In the genomic region with DNA sequence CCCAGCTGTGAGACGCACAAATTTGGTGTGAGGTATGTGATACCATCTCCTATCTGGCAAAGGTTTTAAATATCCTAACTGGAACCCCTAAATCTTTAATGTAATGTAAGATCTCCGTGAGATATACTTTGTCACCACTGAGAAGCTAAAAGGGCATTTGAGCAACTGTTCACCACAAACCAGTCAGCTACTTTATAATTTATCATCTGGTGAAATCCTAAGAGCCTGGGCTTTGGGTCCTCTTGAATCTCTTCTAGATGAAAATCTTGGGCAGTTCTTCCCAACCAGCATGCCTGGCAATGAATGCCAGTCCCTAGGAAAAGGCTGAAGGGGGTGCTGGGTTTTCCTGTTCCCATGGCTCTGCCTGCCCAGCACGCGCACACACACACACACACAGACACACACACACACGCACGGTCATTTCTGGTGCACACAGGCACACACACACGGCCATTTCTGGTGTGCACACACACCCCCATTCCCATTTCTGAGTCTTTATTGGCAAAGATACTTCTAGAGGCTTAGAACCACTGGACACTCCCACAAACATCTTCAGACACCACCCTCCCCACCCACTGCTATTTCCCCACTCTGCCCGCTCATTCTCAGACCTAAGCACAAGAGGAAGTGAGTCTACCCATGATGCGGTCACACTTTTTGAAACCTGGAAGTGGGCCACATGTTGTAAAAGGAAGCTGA, we compare ENCODE assay signal across 9 cellular contexts.
DNase-seq lines count a peak whose midpoint lies in the region; ATAC-seq lines count a peak whose summit lies in the region.
"Had no signal": no experiment of that assay in that cellular context is flagged by ENCODE, and none has a peak within 500 bp of the region (broad histone marks: within the 10 kb centered on the region; RNA-seq: fewer than 3 reads in every experiment).

No MANE protein-coding gene starts in this region.

- H3K4me1 Mint-ChIP-seq in stimulated activated memory B cell treated with anti-CD40 and anti-IgM and Interleukin-4, amounts not matched to agents 10 μg/mL and 1 μg/mL and 100 μg/mL, for 72 hours, result peaks cover 85% of the 10 kb centered on the region

- H3K27me3 ChIP-seq in mucosa of stomach (ENCODE audit: control insufficient read depth, insufficient read depth, low read length), result no peaks in the 10 kb centered on the region

- no peaks in the 10 kb centered on the region for H3K9me3 ChIP-seq in mucosa of stomach (ENCODE audit: control insufficient read depth, low read length)

- peaks cover 32% of the 10 kb centered on the region for H3K4me1 ChIP-seq in mucosa of stomach (ENCODE audit: control insufficient read depth, insufficient read depth, low read length)

- no peaks in the 10 kb centered on the region for H3K27me3 Mint-ChIP-seq in stimulated activated memory B cell treated with anti-CD40 and anti-IgM and Interleukin-4, amounts not matched to agents 10 μg/mL and 1 μg/mL and 100 μg/mL, for 72 hours

- H3K9me3 Mint-ChIP-seq in stimulated activated memory B cell treated with anti-CD40 and anti-IgM and Interleukin-4, amounts not matched to agents 10 μg/mL and 1 μg/mL and 100 μg/mL, for 72 hours, result no peaks in the 10 kb centered on the region

- no peak overlapping the region for H3K4me3 ChIP-seq in mucosa of stomach (ENCODE audit: low read length)
- H3K4me3 ChIP-seq: SK-N-MC had no signal

- H3K9ac ChIP-seq in mucosa of stomach (ENCODE audit: low read length), result peak overlapping the region; percentile 51

- peak; percentile 50 for ATAC-seq in GM21723 (IDR thresholded peaks at IDR 0.05; ENCODE audit: unreplicated experiment)
- peak; percentile 92 for ATAC-seq in stimulated activated memory B cell treated with anti-CD40 and anti-IgM and Interleukin-4, amounts not matched to agents 10 μg/mL and 1 μg/mL and 100 μg/mL, for 72 hours

- H3K4me3 Mint-ChIP-seq in stimulated activated memory B cell treated with anti-CD40 and anti-IgM and Interleukin-4, amounts not matched to agents 10 μg/mL and 1 μg/mL and 100 μg/mL, for 72 hours, result peak overlapping the region; percentile 71

- H3K36me3 Mint-ChIP-seq in stimulated activated memory B cell treated with anti-CD40 and anti-IgM and Interleukin-4, amounts not matched to agents 10 μg/mL and 1 μg/mL and 100 μg/mL, for 72 hours, result peaks cover 8% of the 10 kb centered on the region

- DNase-seq in DMS79 treated with DMSO at 0.1 percent for 48 hours (lab: John Stamatoyannopoulos, UW) (peak; percentile 67), LHCN-M2 (ENCODE audit: low read depth) (peak; percentile 99), dedifferentiated amniotic fluid mesenchymal stem cell (ENCODE audit: extremely low spot score) (peak; percentile 84), mesenteric fat pad (ENCODE audit: low spot score) (no peak)
- peak; percentile 61 to 68 for DNase-seq in activated CD4-positive, alpha-beta T cell treated with anti-CD3 and anti-CD28 coated beads for 4 hours

- no peaks in the 10 kb centered on the region for H3K36me3 ChIP-seq in mucosa of stomach (ENCODE audit: control insufficient read depth, insufficient read depth, low read length)

- peak overlapping the region; percentile 74 for H3K27ac Mint-ChIP-seq in stimulated activated memory B cell treated with anti-CD40 and anti-IgM and Interleukin-4, amounts not matched to agents 10 μg/mL and 1 μg/mL and 100 μg/mL, for 72 hours
